Comparison of ENCODE assay signal across 28 cellular contexts in genomic region chr13:22168437-22168836, GRCh38.
"Had no signal": no experiment of that assay in that cellular context is flagged by ENCODE, and none has a peak within 500 bp of the region (broad histone marks: within the 10 kb centered on the region; RNA-seq: fewer than 3 reads in every experiment).

No MANE protein-coding gene starts in this region.

- H3K4me1 ChIP-seq: neural progenitor cell, parathyroid adenoma, psoas muscle, right lobe of liver, sigmoid colon, stomach, thyroid gland, tibial nerve, upper lobe of right lung, uterus had no signal

- H3K4me1 Mint-ChIP-seq: neural progenitor cell had no signal

- H3K4me3 ChIP-seq: neural progenitor cell, ovary, psoas muscle, right lobe of liver, sigmoid colon, stomach, thoracic aorta, thyroid gland, tibial nerve, upper lobe of right lung, uterus had no signal

- H3K27me3 Mint-ChIP-seq: naive thymus-derived CD8-positive, alpha-beta T cell; progenitor cell of endocrine pancreas had no signal

- H3K9me3 Mint-ChIP-seq: naive thymus-derived CD8-positive, alpha-beta T cell; natural killer cell treated with Interleukin-12 subunit alpha and Interleukin-12 subunit beta and Interleukin-15 and Interleukin-18, amount 100 ng/mL, for 72 hours; stimulated activated effector memory CD8-positive, alpha-beta T cell treated with anti-CD3 and anti-CD28 coated beads, Interleukin-12 subunit alpha, Interleukin-12 subunit beta, amount 100 ng/mL, for 72 hours; stimulated activated naive CD8-positive, alpha-beta T cell treated with anti-CD3 and anti-CD28 coated beads, Interleukin-15, Interleukin-2, amounts not matched to agents 100 ng/mL and 50 ng/mL, for 24 hours had no signal

- DNase-seq: naive thymus-derived CD8-positive, alpha-beta T cell; occipital lobe; ovary; posterior cingulate gyrus; psoas muscle; right cardiac atrium; right lobe of liver; sigmoid colon; small intestine; stimulated activated CD4-positive, alpha-beta T cell treated with anti-CD3 and anti-CD28 coated beads, Interleukin-15, amount 100 ng/mL, for 24 hours; stimulated activated CD4-positive, alpha-beta T cell treated with anti-CD3 and anti-CD28 coated beads, Interleukin-2, amount 100 ng/mL, for 24 hours; stimulated activated CD4-positive, alpha-beta T cell treated with anti-CD3 and anti-CD28 coated beads, Interleukin-2, amount 100 ng/mL, for 48 hours; stimulated activated CD4-positive, alpha-beta T cell treated with anti-CD3 and anti-CD28 coated beads, Interleukin-4, amount 100 ng/mL, for 24 hours; stimulated activated naive B cell treated with anti-CD40 and anti-IgM and Interleukin-4, amounts not matched to agents 10 μg/mL and 1 μg/mL and 100 μg/mL, for 72 hours; stimulated activated naive CD4-positive, alpha-beta T cell treated with Interleukin-2 at 50 U/mL for 16 hours; stomach; thyroid gland; trophoblast cell; upper lobe of right lung; uterus had no signal

- H3K9me3 ChIP-seq: ovary, psoas muscle, right lobe of liver, sigmoid colon, stomach, thoracic aorta, thyroid gland, tibial nerve, upper lobe of right lung, uterus had no signal

- H3K27me3 ChIP-seq: neural progenitor cell, ovary, sigmoid colon, stomach, thyroid gland, tibial nerve, upper lobe of right lung, uterus had no signal

- ATAC-seq: naive thymus-derived CD8-positive, alpha-beta T cell; natural killer cell treated with Interleukin-12 subunit alpha and Interleukin-12 subunit beta and Interleukin-15 and Interleukin-18, amount 100 ng/mL, for 72 hours; psoas muscle; right cardiac atrium; right lobe of liver; stimulated activated effector memory CD8-positive, alpha-beta T cell treated with anti-CD3 and anti-CD28 coated beads, Interleukin-12 subunit alpha, Interleukin-12 subunit beta, amount 100 ng/mL, for 72 hours; stimulated activated naive B cell treated with anti-CD40 and anti-IgM and Interleukin-4, amounts not matched to agents 10 μg/mL and 1 μg/mL and 100 μg/mL, for 72 hours; upper lobe of right lung had no signal

- H3K27ac ChIP-seq: neural progenitor cell, ovary, parathyroid adenoma, psoas muscle, right lobe of liver, sigmoid colon, stomach, thoracic aorta, thyroid gland, tibial nerve, upper lobe of right lung, uterus had no signal

- H3K4me3 Mint-ChIP-seq: naive thymus-derived CD8-positive, alpha-beta T cell; natural killer cell treated with Interleukin-12 subunit alpha and Interleukin-12 subunit beta and Interleukin-15 and Interleukin-18, amount 100 ng/mL, for 72 hours; neural progenitor cell; stimulated activated effector memory CD8-positive, alpha-beta T cell treated with anti-CD3 and anti-CD28 coated beads, Interleukin-12 subunit alpha, Interleukin-12 subunit beta, amount 100 ng/mL, for 72 hours; stimulated activated naive B cell treated with anti-CD40 and anti-IgM and Interleukin-4, amounts not matched to agents 10 μg/mL and 1 μg/mL and 100 μg/mL, for 72 hours; stimulated activated naive CD8-positive, alpha-beta T cell treated with anti-CD3 and anti-CD28 coated beads, Interleukin-15, Interleukin-2, amounts not matched to agents 100 ng/mL and 50 ng/mL, for 24 hours had no signal

- H3K27ac Mint-ChIP-seq: natural killer cell treated with Interleukin-12 subunit alpha and Interleukin-12 subunit beta and Interleukin-15 and Interleukin-18, amount 100 ng/mL, for 72 hours; neural progenitor cell; stimulated activated effector memory CD8-positive, alpha-beta T cell treated with anti-CD3 and anti-CD28 coated beads, Interleukin-12 subunit alpha, Interleukin-12 subunit beta, amount 100 ng/mL, for 72 hours; stimulated activated naive B cell treated with anti-CD40 and anti-IgM and Interleukin-4, amounts not matched to agents 10 μg/mL and 1 μg/mL and 100 μg/mL, for 72 hours; stimulated activated naive CD8-positive, alpha-beta T cell treated with anti-CD3 and anti-CD28 coated beads, Interleukin-15, Interleukin-2, amounts not matched to agents 100 ng/mL and 50 ng/mL, for 24 hours had no signal

- H3K36me3 Mint-ChIP-seq: neural progenitor cell had no signal

- H3K36me3 ChIP-seq: neural progenitor cell, ovary, right lobe of liver, sigmoid colon, stomach, thoracic aorta, thyroid gland, tibial nerve, upper lobe of right lung, uterus had no signal

- H3K9ac ChIP-seq: neural progenitor cell, parathyroid adenoma had no signal
